Comparison of ENCODE assay signal across 17 cellular contexts in the genomic region with DNA sequence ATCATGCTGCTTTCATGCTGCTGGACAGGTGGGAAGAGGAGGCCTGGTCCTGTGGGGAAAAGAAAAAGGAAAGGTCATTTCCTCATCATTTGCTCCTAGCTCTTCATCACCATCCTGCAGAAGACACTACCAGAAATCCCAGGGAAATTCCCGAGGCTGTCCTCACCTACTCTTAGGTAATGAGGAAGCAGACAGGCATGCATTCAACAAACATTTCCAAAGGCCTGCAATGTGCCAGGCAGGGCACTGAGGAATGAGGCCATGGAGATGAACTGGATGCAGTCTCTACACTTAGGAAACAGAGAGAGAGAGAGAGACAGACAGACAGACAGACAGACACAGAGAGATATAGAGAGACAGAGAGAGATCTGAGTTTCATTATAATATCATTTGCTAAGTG.
"Had no signal": no experiment of that assay in that cellular context is flagged by ENCODE, and none has a peak within 500 bp of the region (broad histone marks: within the 10 kb centered on the region; RNA-seq: fewer than 3 reads in every experiment).

No MANE protein-coding gene starts in this region.

- DNase-seq: activated CD4-positive, alpha-beta memory T cell treated with anti-CD3 and anti-CD28 coated beads for 36 hours; activated CD4-positive, alpha-beta T cell treated with anti-CD3 and anti-CD28 coated beads for 1 hour; activated naive CD4-positive, alpha-beta T cell treated with anti-CD3 and anti-CD28 coated beads, Interleukin-2, amount 10 ng/mL, durations not matched to agents 7 days and 5 days; cerebellar nuclear complex; foreskin melanocyte; heart left ventricle; left ventricle myocardium superior; ovary; stimulated activated CD4-positive, alpha-beta T cell treated with anti-CD3 and anti-CD28 coated beads, Interleukin-4, amount 100 ng/mL, for 4 hours; stomach; SW 1271; T-helper 9 cell had no signal

- H3K4me3 ChIP-seq: heart left ventricle, ovary, stomach, thoracic aorta had no signal

- H3K27ac ChIP-seq: heart left ventricle, ovary, stomach, thoracic aorta had no signal

- H3K27me3 Mint-ChIP-seq: activated CD4-positive, alpha-beta memory T cell treated with anti-CD3 and anti-CD28 coated beads for 36 hours; activated naive CD4-positive, alpha-beta T cell treated with anti-CD3 and anti-CD28 coated beads, Interleukin-2, amount 10 ng/mL, durations not matched to agents 7 days and 5 days; activated T-helper 17 cell treated with anti-CD3 and anti-CD28 coated beads, Interleukin-2, amount 50 U/mL, for 72 hours; dendritic cell treated with granulocyte-macrophage colony-stimulating factor and Interleukin-4, amounts not matched to agents 40 ng/mL and 50 ng/mL, for 4 days had no signal

- H3K4me3 Mint-ChIP-seq: activated CD4-positive, alpha-beta memory T cell treated with anti-CD3 and anti-CD28 coated beads for 36 hours; activated naive CD4-positive, alpha-beta T cell treated with anti-CD3 and anti-CD28 coated beads, Interleukin-2, amount 10 ng/mL, durations not matched to agents 7 days and 5 days; activated T-helper 17 cell treated with anti-CD3 and anti-CD28 coated beads, Interleukin-2, amount 50 U/mL, for 72 hours; dendritic cell treated with granulocyte-macrophage colony-stimulating factor and Interleukin-4, amounts not matched to agents 40 ng/mL and 50 ng/mL, for 4 days; neural crest cell had no signal

- H3K27me3 ChIP-seq: heart left ventricle, ovary, stomach had no signal

- FAIRE-seq: islet of Langerhans had no signal

- H3K27ac Mint-ChIP-seq: activated CD4-positive, alpha-beta memory T cell treated with anti-CD3 and anti-CD28 coated beads for 36 hours; activated naive CD4-positive, alpha-beta T cell treated with anti-CD3 and anti-CD28 coated beads, Interleukin-2, amount 10 ng/mL, durations not matched to agents 7 days and 5 days; activated T-helper 17 cell treated with anti-CD3 and anti-CD28 coated beads, Interleukin-2, amount 50 U/mL, for 72 hours; dendritic cell treated with granulocyte-macrophage colony-stimulating factor and Interleukin-4, amounts not matched to agents 40 ng/mL and 50 ng/mL, for 4 days had no signal

- H3K36me3 ChIP-seq: ovary, thoracic aorta had no signal

- H3K9me3 Mint-ChIP-seq: activated CD4-positive, alpha-beta memory T cell treated with anti-CD3 and anti-CD28 coated beads for 36 hours; activated naive CD4-positive, alpha-beta T cell treated with anti-CD3 and anti-CD28 coated beads, Interleukin-2, amount 10 ng/mL, durations not matched to agents 7 days and 5 days; activated T-helper 17 cell treated with anti-CD3 and anti-CD28 coated beads, Interleukin-2, amount 50 U/mL, for 72 hours; dendritic cell treated with granulocyte-macrophage colony-stimulating factor and Interleukin-4, amounts not matched to agents 40 ng/mL and 50 ng/mL, for 4 days; neural crest cell had no signal

- H3K9me3 ChIP-seq: heart left ventricle, ovary, stomach, thoracic aorta had no signal
